1 cellular context compared by ENCODE assay signal in genomic region chr11:7572001-7572712, GRCh38.
TF ChIP-seq lines count a peak whose summit lies in the region.

No MANE protein-coding gene starts in this region.

TF ChIP-seq in K562, 482 proteins besides CTCF, POLR2A, EP300 and RAD21 (continued from another document):
- TF ChIP-seq ZBTB33 (CRISPR knock-in tag; IDR thresholded peaks at IDR 0.05) (no peak), ZBED1 (IDR thresholded peaks at IDR 0.05) (no peak), PTRF (tag; IDR thresholded peaks at IDR 0.05) (no peak)
TF ChIP-seq in K562: peak in this region for 0.
